1 cellular context compared by ENCODE assay signal in genomic region chr22:35364230-35364629, GRCh38.
TF ChIP-seq lines count a peak whose summit lies in the region.
"Not testable (repeated sequence)": the region's sequence is repeated elsewhere in the genome, so short reads cannot be mapped to it uniquely, and the experiment has no call there.

No MANE protein-coding gene starts in this region.

TF ChIP-seq in HepG2, 621 proteins besides CTCF, POLR2A, EP300 and RAD21 (continues in another document):
- TF ChIP-seq SOX13 (IDR thresholded peaks at IDR 0.05) (peak; percentile 62; the same call in 1 of the 2 replicates), SOX13 (CRISPR knock-in tag; conservative IDR thresholded peaks at IDR 0.05 in 1 of 2, IDR thresholded peaks at IDR 0.05 in 1 of 2) (peak in 1 of 2 experiments; percentile 93; a peak in 2 of 4 replicates), THRA (CRISPR knock-in tag; IDR thresholded peaks at IDR 0.05; ENCODE audit: borderline replicate concordance) (peak; percentile 73; the same call in 1 of the 2 replicates), GATAD1 (CRISPR knock-in tag; IDR thresholded peaks at IDR 0.05) (0 out of 2 replicates have a peak, but pooled peaks have one; percentile 54), ZNF121 (CRISPR knock-in tag; IDR thresholded peaks at IDR 0.05) (peak; percentile 68), MIER3 (CRISPR knock-in tag; IDR thresholded peaks at IDR 0.05; ENCODE audit: borderline replicate concordance) (peak; percentile 75; the same call in 1 of the 2 replicates), ZNF205 (CRISPR knock-in tag; IDR thresholded peaks at IDR 0.05) (0 out of 2 replicates have a peak, but pooled peaks have one; percentile 37), GATAD2A (CRISPR knock-in tag; IDR thresholded peaks at IDR 0.05) (peak; percentile 91), BCL6 (CRISPR knock-in tag; IDR thresholded peaks at IDR 0.05) (peak; percentile 72), POGZ (CRISPR knock-in tag; IDR thresholded peaks at IDR 0.05) (0 out of 2 replicates have a peak, but pooled peaks have one; percentile 20), THAP11 (CRISPR knock-in tag; IDR thresholded peaks at IDR 0.05) (0 out of 2 replicates have a peak, but pooled peaks have one; percentile 34), RARA (CRISPR knock-in tag; IDR thresholded peaks at IDR 0.05) (peak; percentile 93), ETV5 (CRISPR knock-in tag; IDR thresholded peaks at IDR 0.05; ENCODE audit: borderline replicate concordance) (peak; percentile 35; the same call in 1 of the 2 replicates), FOXA1 (IDR thresholded peaks at IDR 0.05) (0 out of 2 replicates have a peak, but pooled peaks have one; percentile 35), FOXA1 (CRISPR knock-in tag; IDR thresholded peaks at IDR 0.05) (peak; percentile 82), HNF4A (CRISPR knock-in tag; IDR thresholded peaks at IDR 0.05) (peak; percentile 4; the same call in 1 of the 2 replicates), ARID4A (CRISPR knock-in tag; IDR thresholded peaks at IDR 0.05; ENCODE audit: borderline replicate concordance) (peak; percentile 48; the same call in 1 of the 2 replicates), ELF3 (CRISPR knock-in tag; IDR thresholded peaks at IDR 0.05) (peak; percentile 74), RCOR2 (CRISPR knock-in tag; IDR thresholded peaks at IDR 0.05) (peak; percentile 54; the same call in 1 of the 2 replicates), NR2F1 (CRISPR knock-in tag; IDR thresholded peaks at IDR 0.05) (peak in 1 of 2 experiments; percentile 37; a peak in 1 of 4 replicates), SKI (IDR thresholded peaks at IDR 0.05; ENCODE audit: partially characterized antibody) (peak; percentile 86), FOSL2 (CRISPR knock-in tag; IDR thresholded peaks at IDR 0.05) (peak; percentile 98), ZBTB40 (CRISPR knock-in tag; IDR thresholded peaks at IDR 0.05) (peak; percentile 33; the same call in 1 of the 2 replicates), CREM (IDR thresholded peaks at IDR 0.05) (peak; percentile 46; the same call in 1 of the 2 replicates), TBX2 (CRISPR knock-in tag; IDR thresholded peaks at IDR 0.05; ENCODE audit: borderline replicate concordance) (peak; percentile 48; the same call in 1 of the 2 replicates), HMG20A (CRISPR knock-in tag; IDR thresholded peaks at IDR 0.05; ENCODE audit: borderline replicate concordance) (peak; percentile 85; the same call in 1 of the 2 replicates), ATF3 (CRISPR knock-in tag; IDR thresholded peaks at IDR 0.05) (peak; percentile 74), TEAD3 (CRISPR knock-in tag; optimal IDR thresholded peaks at IDR 0.05; ENCODE audit: borderline replicate concordance) (peak; percentile 30), NR2F6 (IDR thresholded peaks at IDR 0.05) (0 out of 2 replicates have a peak, but pooled peaks have one; percentile 9), NR2F6 (CRISPR knock-in tag; IDR thresholded peaks at IDR 0.05) (peak; percentile 53; the same call in 1 of the 2 replicates), SOX5 (CRISPR knock-in tag; IDR thresholded peaks at IDR 0.05; ENCODE audit: borderline replicate concordance) (peak; percentile 90; the same call in 1 of the 2 replicates), FOXK2 (IDR thresholded peaks at IDR 0.05) (peak; percentile 48; the same call in 1 of the 2 replicates), ZBTB3 (CRISPR knock-in tag; IDR thresholded peaks at IDR 0.05; ENCODE audit: borderline replicate concordance, low read depth) (peak; percentile 89; the same call in 1 of the 2 replicates)
- TF ChIP-seq, protein P1, sequence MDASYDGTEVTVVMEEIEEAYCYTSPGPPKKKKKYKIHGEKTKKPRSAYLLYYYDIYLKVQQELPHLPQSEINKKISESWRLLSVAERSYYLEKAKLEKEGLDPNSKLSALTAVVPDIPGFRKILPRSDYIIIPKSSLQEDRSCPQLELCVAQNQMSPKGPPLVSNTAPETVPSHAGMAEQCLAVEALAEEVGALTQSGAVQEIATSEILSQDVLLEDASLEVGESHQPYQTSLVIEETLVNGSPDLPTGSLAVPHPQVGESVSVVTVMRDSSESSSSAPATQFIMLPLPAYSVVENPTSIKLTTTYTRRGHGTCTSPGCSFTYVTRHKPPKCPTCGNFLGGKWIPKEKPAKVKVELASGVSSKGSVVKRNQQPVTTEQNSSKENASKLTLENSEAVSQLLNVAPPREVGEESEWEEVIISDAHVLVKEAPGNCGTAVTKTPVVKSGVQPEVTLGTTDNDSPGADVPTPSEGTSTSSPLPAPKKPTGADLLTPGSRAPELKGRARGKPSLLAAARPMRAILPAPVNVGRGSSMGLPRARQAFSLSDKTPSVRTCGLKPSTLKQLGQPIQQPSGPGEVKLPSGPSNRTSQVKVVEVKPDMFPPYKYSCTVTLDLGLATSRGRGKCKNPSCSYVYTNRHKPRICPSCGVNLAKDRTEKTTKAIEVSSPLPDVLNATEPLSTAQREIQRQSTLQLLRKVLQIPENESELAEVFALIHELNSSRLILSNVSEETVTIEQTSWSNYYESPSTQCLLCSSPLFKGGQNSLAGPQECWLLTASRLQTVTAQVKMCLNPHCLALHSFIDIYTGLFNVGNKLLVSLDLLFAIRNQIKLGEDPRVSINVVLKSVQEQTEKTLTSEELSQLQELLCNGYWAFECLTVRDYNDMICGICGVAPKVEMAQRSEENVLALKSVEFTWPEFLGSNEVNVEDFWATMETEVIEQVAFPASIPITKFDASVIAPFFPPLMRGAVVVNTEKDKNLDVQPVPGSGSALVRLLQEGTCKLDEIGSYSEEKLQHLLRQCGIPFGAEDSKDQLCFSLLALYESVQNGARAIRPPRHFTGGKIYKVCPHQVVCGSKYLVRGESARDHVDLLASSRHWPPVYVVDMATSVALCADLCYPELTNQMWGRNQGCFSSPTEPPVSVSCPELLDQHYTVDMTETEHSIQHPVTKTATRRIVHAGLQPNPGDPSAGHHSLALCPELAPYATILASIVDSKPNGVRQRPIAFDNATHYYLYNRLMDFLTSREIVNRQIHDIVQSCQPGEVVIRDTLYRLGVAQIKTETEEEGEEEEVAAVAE (CRISPR knock-in tag; IDR thresholded peaks at IDR 0.05; ENCODE audit: borderline replicate concordance): 0 out of 2 replicates have a peak, but pooled peaks have one; percentile 25
- TF ChIP-seq, protein P2, sequence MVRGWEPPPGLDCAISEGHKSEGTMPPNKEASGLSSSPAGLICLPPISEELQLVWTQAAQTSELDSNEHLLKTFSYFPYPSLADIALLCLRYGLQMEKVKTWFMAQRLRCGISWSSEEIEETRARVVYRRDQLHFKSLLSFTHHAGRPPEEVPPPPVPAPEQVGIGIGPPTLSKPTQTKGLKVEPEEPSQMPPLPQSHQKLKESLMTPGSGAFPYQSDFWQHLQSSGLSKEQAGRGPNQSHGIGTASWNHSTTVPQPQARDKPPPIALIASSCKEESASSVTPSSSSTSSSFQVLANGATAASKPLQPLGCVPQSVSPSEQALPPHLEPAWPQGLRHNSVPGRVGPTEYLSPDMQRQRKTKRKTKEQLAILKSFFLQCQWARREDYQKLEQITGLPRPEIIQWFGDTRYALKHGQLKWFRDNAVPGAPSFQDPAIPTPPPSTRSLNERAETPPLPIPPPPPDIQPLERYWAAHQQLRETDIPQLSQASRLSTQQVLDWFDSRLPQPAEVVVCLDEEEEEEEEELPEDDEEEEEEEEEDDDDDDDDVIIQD (CRISPR knock-in tag; IDR thresholded peaks at IDR 0.05; ENCODE audit: low read depth): peak; percentile 63; the same call in 1 of the 2 replicates
- TF ChIP-seq ZBTB40 (IDR thresholded peaks at IDR 0.05); CREM (CRISPR knock-in tag; IDR thresholded peaks at IDR 0.05): not testable (repeated sequence)
- TF ChIP-seq, protein P3, sequence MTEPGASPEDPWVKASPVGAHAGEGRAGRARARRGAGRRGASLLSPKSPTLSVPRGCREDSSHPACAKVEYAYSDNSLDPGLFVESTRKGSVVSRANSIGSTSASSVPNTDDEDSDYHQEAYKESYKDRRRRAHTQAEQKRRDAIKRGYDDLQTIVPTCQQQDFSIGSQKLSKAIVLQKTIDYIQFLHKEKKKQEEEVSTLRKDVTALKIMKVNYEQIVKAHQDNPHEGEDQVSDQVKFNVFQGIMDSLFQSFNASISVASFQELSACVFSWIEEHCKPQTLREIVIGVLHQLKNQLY (CRISPR knock-in tag; IDR thresholded peaks at IDR 0.05): 0 out of 2 replicates have a peak, but pooled peaks have one; percentile 22
